Comparison of ENCODE assay signal across 15 cellular contexts in the genomic region with DNA sequence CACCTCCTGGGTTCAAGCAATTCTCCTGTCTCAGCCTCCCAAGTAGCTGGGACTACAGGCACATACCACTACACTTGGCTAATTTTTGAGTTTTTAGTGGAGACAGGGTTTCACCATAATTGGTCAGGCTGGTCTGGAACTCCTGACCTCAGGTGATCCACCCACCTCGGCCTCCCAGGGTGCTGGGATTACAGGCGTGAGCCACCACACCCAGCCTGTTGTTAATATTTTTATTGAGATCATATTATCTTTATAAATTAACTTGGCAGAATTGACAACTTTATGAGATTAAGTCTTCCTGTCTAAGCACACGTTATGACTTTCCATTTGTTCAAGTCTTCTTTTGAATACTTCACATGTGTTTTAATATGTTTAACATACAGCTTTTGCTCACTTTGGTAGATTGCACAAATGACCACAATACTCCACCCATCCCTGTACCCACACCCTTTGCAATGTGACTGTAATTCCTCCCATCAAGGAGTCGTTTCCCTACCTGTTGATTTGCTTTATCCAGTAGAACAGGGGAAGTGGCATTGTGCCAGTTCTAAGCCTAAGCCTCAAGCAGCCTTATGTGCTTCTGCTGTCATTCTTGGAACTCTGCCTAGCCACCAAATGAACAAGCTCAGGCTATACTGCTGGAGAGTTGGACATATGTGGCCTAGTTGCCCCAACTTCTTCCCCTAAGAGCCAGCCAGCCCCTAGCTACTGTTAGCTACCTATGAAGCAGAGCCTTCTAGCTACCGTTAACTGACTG. TPM values are rescaled to one million over a fixed set of nuclear protein-coding genes. Genes with fewer than 3 reads are reported as not detected.
A peak's percentile ranks its signal among the peaks of the same experiment; 100 is the strongest.
DNase-seq lines count a peak whose midpoint lies in the region; FAIRE-seq and TF ChIP-seq lines count a peak whose summit lies in the region.
"Had no signal": no experiment of that assay in that cellular context is flagged by ENCODE, and none has a peak within 500 bp of the region (broad histone marks: within the 10 kb centered on the region; RNA-seq: fewer than 3 reads in every experiment).

No MANE protein-coding gene starts in this region.

- H2AFZ ChIP-seq in keratinocyte (ENCODE audit: control insufficient read depth, low read length), result no peak overlapping the region

- no peak overlapping the region for H3K4me3 ChIP-seq in keratinocyte (ENCODE audit: control insufficient read depth in 2 of 3, extremely low read depth in 1 of 3, insufficient read depth in 2 of 3, low read depth in 1 of 3, low read length in 3 of 3)
- H3K4me3 ChIP-seq: suprapubic skin had no signal

- dilution Hi-C loops in keratinocyte (cut with MboI; ENCODE audit: extremely low pct_ligation_motif_present, low sequenced_read_pairs), result no loop called here

- H3K36me3 ChIP-seq in keratinocyte (ENCODE audit: control insufficient read depth in 2 of 2, extremely low read depth in 1 of 2, insufficient read depth in 2 of 2, low read length in 2 of 2), result peaks cover 0 to 2% of the 10 kb centered on the region in 2 experiments
- H3K36me3 ChIP-seq: suprapubic skin had no signal

- H3K9ac ChIP-seq in keratinocyte (ENCODE audit: control insufficient read depth, extremely low read depth, insufficient read depth, low read length), result no peak overlapping the region

- no peaks in the 10 kb centered on the region for H3K79me2 ChIP-seq in keratinocyte (ENCODE audit: control insufficient read depth, insufficient read depth, low read length)

- no peak overlapping the region for H3K4me2 ChIP-seq in keratinocyte (ENCODE audit: control insufficient read depth, extremely low read depth, insufficient read depth, low read depth, low read length)

- no peaks in the 10 kb centered on the region for H3K27me3 ChIP-seq in keratinocyte (ENCODE audit: control insufficient read depth, extremely low read depth, insufficient read depth, low read length)
- H3K27me3 ChIP-seq: suprapubic skin had no signal

- no peaks in the 10 kb centered on the region for H3K9me3 ChIP-seq in keratinocyte (ENCODE audit: control insufficient read depth, low read depth, low read length)
- H3K9me3 ChIP-seq: suprapubic skin had no signal

- no peak overlapping the region for H3K27ac ChIP-seq in keratinocyte (ENCODE audit: control insufficient read depth, insufficient read depth, low read length)
- H3K27ac ChIP-seq: suprapubic skin had no signal

- TF ChIP-seq CTCF in keratinocyte (optimal IDR thresholded peaks at IDR 0.05 in 1 of 3, IDR thresholded peaks at IDR 0.05 in 1 of 3, conservative IDR thresholded peaks at IDR 0.05 in 1 of 3; ENCODE audit: extremely low read depth in 1 of 3, insufficient read depth in 2 of 3, low read length in 3 of 3), result no peak

- TF ChIP-seq POLR2A in GM12892 (IDR thresholded peaks at IDR 0.05; ENCODE audit: low read depth, low read length), result no peak

- H4K20me1 ChIP-seq in keratinocyte (ENCODE audit: control insufficient read depth, extremely low read depth, insufficient read depth, low read length), result no peaks in the 10 kb centered on the region

- no peaks in the 10 kb centered on the region for H3K9me1 ChIP-seq in keratinocyte (ENCODE audit: control insufficient read depth, extremely low read depth, insufficient read depth, low read length)

- H3K4me1 ChIP-seq in keratinocyte (ENCODE audit: control insufficient read depth, extremely low read depth, insufficient read depth, low read length), result no peaks in the 10 kb centered on the region

- FAIRE-seq in keratinocyte (lab: Jason Lieb, UNC), result peak; percentile 74
- FAIRE-seq in GM12892 (lab: Jason Lieb, UNC), result no peak
- FAIRE-seq: islet of Langerhans had no signal

- DNase-seq in Daoy (ENCODE audit: low read depth), result peak; percentile 65
- DNase-seq in LHCN-M2 (ENCODE audit: low read depth), result peak; percentile 68
- peak; percentile 65 for DNase-seq in astrocyte of the hippocampus (ENCODE audit: low read depth, low spot score)
- DNase-seq in keratinocyte (ENCODE audit: low read depth, low spot score), result peak; percentile 21
- no peak for DNase-seq in HPDE6-E6E7 (ENCODE audit: extremely low spot score)
- no peak for DNase-seq in NCI-H2107 (lab: John Stamatoyannopoulos, UW)
- no peak for DNase-seq in GM03348 (ENCODE audit: low spot score)
- DNase-seq in GM12892 (ENCODE audit: insufficient read length), result no peak
- DNase-seq: activated CD4-positive, alpha-beta T cell treated with anti-CD3 and anti-CD28 coated beads, Interleukin-2, amount 50 U/mL, for 1 hour; activated naive CD4-positive, alpha-beta T cell treated with anti-CD3 and anti-CD28 coated beads, Interleukin-2, amount 50 U/mL, for 16 hours; CD4-positive, CD25-positive, alpha-beta regulatory T cell; nucleus accumbens; stimulated activated CD4-positive, alpha-beta T cell treated with anti-CD3 and anti-CD28 coated beads, Interleukin-4, amount 100 ng/mL, for 4 hours had no signal

RNA-seq across cellular contexts. Expression of gene XYLB, which starts 8.2 kb away (rescaled TPM):
- total RNA-seq in Daoy (2014; rRNA removed; shearing (Covaris generic)), result 2.1 and 2.5 TPM in 2 replicates
- total RNA-seq in LHCN-M2 (2014; rRNA removed), result 2.2 and 3.0 TPM in 2 replicates
- 2.8 TPM for polyA plus RNA-seq in LHCN-M2 (2012)
- 1.1 to 1.8 TPM (median 1.8 TPM) in 3 replicates for polyA plus RNA-seq in keratinocyte
- polyA plus RNA-seq in keratinocyte (2011; ENCODE audit: low read depth), result 0.85 TPM
- polyA plus RNA-seq in keratinocyte (2011; cell fraction: cytosol; rRNA removed), result 1.0 and 1.6 TPM in 2 replicates
- polyA plus RNA-seq in keratinocyte (2011; cell fraction: nucleus; rRNA removed), result 3.4 and 3.7 TPM in 2 replicates
- 0.38 and 1.2 TPM in 2 replicates for polyA plus RNA-seq in keratinocyte (2012; ENCODE audit: low replicate concordance)
- 2.7 to 3.9 TPM (median 3.3 TPM) in 3 replicates for polyA minus RNA-seq in keratinocyte
- 0.96 TPM for polyA minus RNA-seq in keratinocyte (2011; cell fraction: cytosol; rRNA and poly(A)+ RNA removed)
- 4.6 and 7.8 TPM in 2 replicates for polyA minus RNA-seq in keratinocyte (2011; cell fraction: nucleus; rRNA and poly(A)+ RNA removed)
- 3.8 TPM for polyA plus RNA-seq in GM12892 (2012; ENCODE audit: missing spikeins)

Comparison
In these comparisons a context has a peak if more than half of its experiments do, and no peak if none do; other contexts are left out.
1. DNase-seq: peak in Daoy (single experiment), LHCN-M2 (single experiment), astrocyte of the hippocampus (single experiment) and keratinocyte (single experiment); none in HPDE6-E6E7 (single experiment), NCI-H2107 (single experiment), GM03348 (single experiment) and GM12892 (single experiment).